In genomic region chr10:61024801-61025201, GRCh38 we compare ENCODE assay signal across 8 cellular contexts.
A peak's percentile ranks its signal among the peaks of the same experiment; 100 is the strongest.
DNase-seq lines count a peak whose midpoint lies in the region; ATAC-seq and TF ChIP-seq lines count a peak whose summit lies in the region.

No MANE protein-coding gene starts in this region.

- no peaks in the 10 kb centered on the region for H3K9me3 Mint-ChIP-seq in chondrocyte (ENCODE audit: low read depth)
- H3K9me3 Mint-ChIP-seq in nephron progenitor cell = no peaks in the 10 kb centered on the region

- H3K4me1 ChIP-seq in KMS-11 (ENCODE audit: low read depth, poor library complexity, severe bottlenecking) = no peaks in the 10 kb centered on the region

- H3K9ac ChIP-seq in KMS-11 = no peak overlapping the region

- no peak for ATAC-seq in GM19035 (IDR thresholded peaks at IDR 0.05; ENCODE audit: unreplicated experiment)

- no peak overlapping the region for H3K27ac ChIP-seq in KMS-11

- no peaks in the 10 kb centered on the region for H4K20me1 ChIP-seq in KMS-11 (ENCODE audit: insufficient read depth)

- no peaks in the 10 kb centered on the region for H3K36me3 Mint-ChIP-seq in chondrocyte (ENCODE audit: low read depth)
- no peaks in the 10 kb centered on the region for H3K36me3 Mint-ChIP-seq in nephron progenitor cell (ENCODE audit: low read depth)

- H3K4me3 ChIP-seq in KMS-11 (IDR thresholded peaks at IDR 0.05; ENCODE audit: insufficient read depth, low read depth, low read length) = no peak overlapping the region

- peak overlapping the region; percentile 22 for H3K27ac Mint-ChIP-seq in chondrocyte (ENCODE audit: unreplicated experiment)
- no peak overlapping the region for H3K27ac Mint-ChIP-seq in nephron progenitor cell

- H2AFZ ChIP-seq in KMS-11 (ENCODE audit: low read depth) = no peak overlapping the region

- no peaks in the 10 kb centered on the region for H3K36me3 ChIP-seq in KMS-11 (ENCODE audit: insufficient read depth)

- TF ChIP-seq CTCF in KMS-11 (conservative IDR thresholded peaks at IDR 0.05; ENCODE audit: low read depth, low read length) (peak; percentile 74), chondrocyte (IDR thresholded peaks at IDR 0.05) (peak; percentile 80), nephron progenitor cell (IDR thresholded peaks at IDR 0.05) (peak; percentile 73)

- H3K4me3 Mint-ChIP-seq in chondrocyte (ENCODE audit: unreplicated experiment) (no peak overlapping the region), nephron progenitor cell (no peak overlapping the region)

- H3K4me1 Mint-ChIP-seq in chondrocyte (ENCODE audit: low read depth) = peaks cover 11% of the 10 kb centered on the region
- H3K4me1 Mint-ChIP-seq in nephron progenitor cell = no peaks in the 10 kb centered on the region

- DNase-seq in ELR (ENCODE audit: low read depth) (peak; percentile 49), chondrocyte (ENCODE audit: low spot score) (no peak), nephron progenitor cell (peak; percentile 25), AML-193 (lab: John Stamatoyannopoulos, UW) (no peak), LoVo (ENCODE audit: low spot score) (no peak)
- no peak for DNase-seq in activated CD4-positive, alpha-beta T cell treated with anti-CD3 and anti-CD28 coated beads for 4 hours

- no peaks in the 10 kb centered on the region for H3K27me3 ChIP-seq in KMS-11 (ENCODE audit: insufficient read depth, low read depth)

- no peak overlapping the region for H3K4me2 ChIP-seq in KMS-11

- no peaks in the 10 kb centered on the region for H3K79me2 ChIP-seq in KMS-11 (ENCODE audit: insufficient read depth, low read depth)

- peaks cover 11% of the 10 kb centered on the region for H3K27me3 Mint-ChIP-seq in chondrocyte (ENCODE audit: low read depth)
- H3K27me3 Mint-ChIP-seq in nephron progenitor cell (ENCODE audit: low read depth, poor library complexity) = no peaks in the 10 kb centered on the region

Comparison
In these comparisons a context has a peak if more than half of its experiments do, and no peak if none do; other contexts are left out.
1. DNase-seq: peak in ELR (single experiment) and nephron progenitor cell (single experiment); none in chondrocyte (single experiment), AML-193 (0 of 2), activated CD4-positive, alpha-beta T cell treated with anti-CD3 and anti-CD28 coated beads for 4 hours (0 of 2) and LoVo (single experiment).
2. Peak in every context shown above with its lines, with median percentiles within 50 percentile points of each other: CTCF ChIP-seq.